1 cellular context compared by ENCODE assay signal in the genomic region with DNA sequence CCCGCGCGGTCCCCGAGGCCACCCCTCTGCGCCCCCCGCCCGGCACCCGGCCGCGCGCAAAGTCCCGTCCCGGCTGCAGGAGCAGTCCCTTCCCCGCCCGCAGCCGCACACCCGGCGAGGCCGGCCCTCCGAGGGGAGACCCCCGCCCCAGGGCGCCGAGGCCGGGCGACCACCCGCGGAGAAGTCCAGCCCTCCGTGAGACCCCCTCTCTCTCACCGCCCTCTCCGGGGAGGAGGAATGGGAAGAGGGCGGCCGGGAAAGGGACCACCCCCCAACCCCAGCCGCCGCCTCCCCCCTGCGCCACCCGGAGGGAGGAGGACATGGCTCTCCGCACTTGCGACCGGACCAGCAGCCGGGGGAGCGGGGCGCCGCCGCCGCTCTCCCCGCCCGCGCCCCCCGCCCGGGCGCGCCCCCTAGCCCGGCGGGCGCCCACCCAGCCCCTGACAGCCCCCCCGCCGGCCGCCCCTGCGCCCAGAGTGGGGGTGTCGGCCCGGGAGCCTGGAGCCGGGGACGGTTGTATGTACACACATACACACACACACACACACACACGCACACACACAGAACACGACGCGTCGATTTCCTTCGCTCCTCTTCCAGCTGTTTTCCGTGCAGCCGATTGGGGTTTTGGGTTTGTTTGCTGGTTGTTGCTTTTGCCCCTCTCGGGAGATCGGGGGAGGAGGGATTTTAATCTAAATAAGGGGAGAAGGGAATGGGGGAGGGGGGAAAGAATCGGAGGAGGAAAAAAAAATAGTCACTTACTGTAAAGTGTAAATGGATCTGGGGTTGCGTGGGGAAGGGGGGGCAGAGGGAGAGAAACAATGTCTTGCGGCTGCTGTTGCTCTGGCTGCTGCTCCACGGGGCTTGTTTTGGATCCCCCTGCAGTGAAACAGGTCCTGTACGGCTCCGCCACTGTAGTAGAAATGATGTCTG.
TF ChIP-seq lines count a peak whose summit lies in the region.

TSS of gene ATXN1 (minus strand) at position 925 of the 933 bp plus-strand sequence.

TF ChIP-seq in HepG2, 621 proteins besides CTCF, POLR2A, EP300 and RAD21 (continued from another document):
- TF ChIP-seq, protein P1, sequence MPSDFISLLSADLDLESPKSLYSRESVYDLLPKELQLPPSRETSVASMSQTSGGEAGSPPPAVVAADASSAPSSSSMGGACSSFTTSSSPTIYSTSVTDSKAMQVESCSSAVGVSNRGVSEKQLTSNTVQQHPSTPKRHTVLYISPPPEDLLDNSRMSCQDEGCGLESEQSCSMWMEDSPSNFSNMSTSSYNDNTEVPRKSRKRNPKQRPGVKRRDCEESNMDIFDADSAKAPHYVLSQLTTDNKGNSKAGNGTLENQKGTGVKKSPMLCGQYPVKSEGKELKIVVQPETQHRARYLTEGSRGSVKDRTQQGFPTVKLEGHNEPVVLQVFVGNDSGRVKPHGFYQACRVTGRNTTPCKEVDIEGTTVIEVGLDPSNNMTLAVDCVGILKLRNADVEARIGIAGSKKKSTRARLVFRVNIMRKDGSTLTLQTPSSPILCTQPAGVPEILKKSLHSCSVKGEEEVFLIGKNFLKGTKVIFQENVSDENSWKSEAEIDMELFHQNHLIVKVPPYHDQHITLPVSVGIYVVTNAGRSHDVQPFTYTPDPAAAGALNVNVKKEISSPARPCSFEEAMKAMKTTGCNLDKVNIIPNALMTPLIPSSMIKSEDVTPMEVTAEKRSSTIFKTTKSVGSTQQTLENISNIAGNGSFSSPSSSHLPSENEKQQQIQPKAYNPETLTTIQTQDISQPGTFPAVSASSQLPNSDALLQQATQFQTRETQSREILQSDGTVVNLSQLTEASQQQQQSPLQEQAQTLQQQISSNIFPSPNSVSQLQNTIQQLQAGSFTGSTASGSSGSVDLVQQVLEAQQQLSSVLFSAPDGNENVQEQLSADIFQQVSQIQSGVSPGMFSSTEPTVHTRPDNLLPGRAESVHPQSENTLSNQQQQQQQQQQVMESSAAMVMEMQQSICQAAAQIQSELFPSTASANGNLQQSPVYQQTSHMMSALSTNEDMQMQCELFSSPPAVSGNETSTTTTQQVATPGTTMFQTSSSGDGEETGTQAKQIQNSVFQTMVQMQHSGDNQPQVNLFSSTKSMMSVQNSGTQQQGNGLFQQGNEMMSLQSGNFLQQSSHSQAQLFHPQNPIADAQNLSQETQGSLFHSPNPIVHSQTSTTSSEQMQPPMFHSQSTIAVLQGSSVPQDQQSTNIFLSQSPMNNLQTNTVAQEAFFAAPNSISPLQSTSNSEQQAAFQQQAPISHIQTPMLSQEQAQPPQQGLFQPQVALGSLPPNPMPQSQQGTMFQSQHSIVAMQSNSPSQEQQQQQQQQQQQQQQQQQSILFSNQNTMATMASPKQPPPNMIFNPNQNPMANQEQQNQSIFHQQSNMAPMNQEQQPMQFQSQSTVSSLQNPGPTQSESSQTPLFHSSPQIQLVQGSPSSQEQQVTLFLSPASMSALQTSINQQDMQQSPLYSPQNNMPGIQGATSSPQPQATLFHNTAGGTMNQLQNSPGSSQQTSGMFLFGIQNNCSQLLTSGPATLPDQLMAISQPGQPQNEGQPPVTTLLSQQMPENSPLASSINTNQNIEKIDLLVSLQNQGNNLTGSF (CRISPR knock-in tag; IDR thresholded peaks at IDR 0.05) = no peak
- peak; percentile 89 for TF ChIP-seq HNRNPK (IDR thresholded peaks at IDR 0.05; ENCODE audit: low read depth, low read length, poor library complexity, severe bottlenecking)
- TF ChIP-seq REL (CRISPR knock-in tag; conservative IDR thresholded peaks at IDR 0.05) = 0 out of 2 replicates have a peak, but pooled peaks have one; percentile 17
- TF ChIP-seq ZNF547 (CRISPR knock-in tag; IDR thresholded peaks at IDR 0.05) = no peak
- no peak for TF ChIP-seq KDM1A (CRISPR knock-in tag; IDR thresholded peaks at IDR 0.05)
- TF ChIP-seq, protein P2, sequence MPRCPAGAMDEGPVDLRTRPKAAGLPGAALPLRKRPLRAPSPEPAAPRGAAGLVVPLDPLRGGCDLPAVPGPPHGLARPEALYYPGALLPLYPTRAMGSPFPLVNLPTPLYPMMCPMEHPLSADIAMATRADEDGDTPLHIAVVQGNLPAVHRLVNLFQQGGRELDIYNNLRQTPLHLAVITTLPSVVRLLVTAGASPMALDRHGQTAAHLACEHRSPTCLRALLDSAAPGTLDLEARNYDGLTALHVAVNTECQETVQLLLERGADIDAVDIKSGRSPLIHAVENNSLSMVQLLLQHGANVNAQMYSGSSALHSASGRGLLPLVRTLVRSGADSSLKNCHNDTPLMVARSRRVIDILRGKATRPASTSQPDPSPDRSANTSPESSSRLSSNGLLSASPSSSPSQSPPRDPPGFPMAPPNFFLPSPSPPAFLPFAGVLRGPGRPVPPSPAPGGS (CRISPR knock-in tag; IDR thresholded peaks at IDR 0.05) = no peak
- TF ChIP-seq ZNF503 (CRISPR knock-in tag; IDR thresholded peaks at IDR 0.05) = no peak
- TF ChIP-seq, protein P3, sequence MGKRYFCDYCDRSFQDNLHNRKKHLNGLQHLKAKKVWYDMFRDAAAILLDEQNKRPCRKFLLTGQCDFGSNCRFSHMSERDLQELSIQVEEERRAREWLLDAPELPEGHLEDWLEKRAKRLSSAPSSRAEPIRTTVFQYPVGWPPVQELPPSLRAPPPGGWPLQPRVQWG (CRISPR knock-in tag; IDR thresholded peaks at IDR 0.05; ENCODE audit: borderline replicate concordance, low read depth) = no peak
- no peak; the same call in 1 of the 2 replicates for TF ChIP-seq SOX13 (IDR thresholded peaks at IDR 0.05)
- TF ChIP-seq SOX13 (CRISPR knock-in tag; conservative IDR thresholded peaks at IDR 0.05 in 1 of 2, IDR thresholded peaks at IDR 0.05 in 1 of 2) = no peak
- TF ChIP-seq DR1 (CRISPR knock-in tag; IDR thresholded peaks at IDR 0.05) = 0 out of 2 replicates have a peak, but pooled peaks have one; percentile 6
- no peak for TF ChIP-seq ZNF800 (CRISPR knock-in tag; IDR thresholded peaks at IDR 0.05)
- no peak for TF ChIP-seq ZNF276 (CRISPR knock-in tag; IDR thresholded peaks at IDR 0.05; ENCODE audit: low read depth)
- TF ChIP-seq, protein P4, sequence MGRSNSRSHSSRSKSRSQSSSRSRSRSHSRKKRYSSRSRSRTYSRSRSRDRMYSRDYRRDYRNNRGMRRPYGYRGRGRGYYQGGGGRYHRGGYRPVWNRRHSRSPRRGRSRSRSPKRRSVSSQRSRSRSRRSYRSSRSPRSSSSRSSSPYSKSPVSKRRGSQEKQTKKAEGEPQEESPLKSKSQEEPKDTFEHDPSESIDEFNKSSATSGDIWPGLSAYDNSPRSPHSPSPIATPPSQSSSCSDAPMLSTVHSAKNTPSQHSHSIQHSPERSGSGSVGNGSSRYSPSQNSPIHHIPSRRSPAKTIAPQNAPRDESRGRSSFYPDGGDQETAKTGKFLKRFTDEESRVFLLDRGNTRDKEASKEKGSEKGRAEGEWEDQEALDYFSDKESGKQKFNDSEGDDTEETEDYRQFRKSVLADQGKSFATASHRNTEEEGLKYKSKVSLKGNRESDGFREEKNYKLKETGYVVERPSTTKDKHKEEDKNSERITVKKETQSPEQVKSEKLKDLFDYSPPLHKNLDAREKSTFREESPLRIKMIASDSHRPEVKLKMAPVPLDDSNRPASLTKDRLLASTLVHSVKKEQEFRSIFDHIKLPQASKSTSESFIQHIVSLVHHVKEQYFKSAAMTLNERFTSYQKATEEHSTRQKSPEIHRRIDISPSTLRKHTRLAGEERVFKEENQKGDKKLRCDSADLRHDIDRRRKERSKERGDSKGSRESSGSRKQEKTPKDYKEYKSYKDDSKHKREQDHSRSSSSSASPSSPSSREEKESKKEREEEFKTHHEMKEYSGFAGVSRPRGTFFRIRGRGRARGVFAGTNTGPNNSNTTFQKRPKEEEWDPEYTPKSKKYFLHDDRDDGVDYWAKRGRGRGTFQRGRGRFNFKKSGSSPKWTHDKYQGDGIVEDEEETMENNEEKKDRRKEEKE (IDR thresholded peaks at IDR 0.05) = no peak
- no peak for TF ChIP-seq TFDP2 (CRISPR knock-in tag; IDR thresholded peaks at IDR 0.05)
- no peak for TF ChIP-seq SMYD3 (CRISPR knock-in tag; IDR thresholded peaks at IDR 0.05)
- no peak for TF ChIP-seq FOSL1 (CRISPR knock-in tag; IDR thresholded peaks at IDR 0.05; ENCODE audit: borderline replicate concordance)
- TF ChIP-seq DNMT1 (CRISPR knock-in tag; IDR thresholded peaks at IDR 0.05) = no peak
- no peak for TF ChIP-seq ZNF143 (CRISPR knock-in tag; IDR thresholded peaks at IDR 0.05)
- TF ChIP-seq, protein P5, sequence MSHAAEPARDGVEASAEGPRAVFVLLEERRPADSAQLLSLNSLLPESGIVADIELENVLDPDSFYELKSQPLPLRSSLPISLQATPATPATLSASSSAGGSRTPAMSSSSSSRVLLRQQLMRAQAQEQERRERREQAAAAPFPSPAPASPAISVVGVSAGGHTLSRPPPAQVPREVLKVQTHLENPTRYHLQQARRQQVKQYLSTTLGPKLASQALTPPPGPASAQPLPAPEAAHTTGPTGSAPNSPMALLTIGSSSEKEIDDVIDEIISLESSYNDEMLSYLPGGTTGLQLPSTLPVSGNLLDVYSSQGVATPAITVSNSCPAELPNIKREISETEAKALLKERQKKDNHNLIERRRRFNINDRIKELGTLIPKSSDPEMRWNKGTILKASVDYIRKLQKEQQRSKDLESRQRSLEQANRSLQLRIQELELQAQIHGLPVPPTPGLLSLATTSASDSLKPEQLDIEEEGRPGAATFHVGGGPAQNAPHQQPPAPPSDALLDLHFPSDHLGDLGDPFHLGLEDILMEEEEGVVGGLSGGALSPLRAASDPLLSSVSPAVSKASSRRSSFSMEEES (CRISPR knock-in tag; IDR thresholded peaks at IDR 0.05) = no peak
- TF ChIP-seq MATR3 (CRISPR knock-in tag; IDR thresholded peaks at IDR 0.05) = no peak
- peak; percentile 87 for TF ChIP-seq PCBP1 (IDR thresholded peaks at IDR 0.05; ENCODE audit: borderline replicate concordance, low read depth, low read length)
- TF ChIP-seq, protein P6, sequence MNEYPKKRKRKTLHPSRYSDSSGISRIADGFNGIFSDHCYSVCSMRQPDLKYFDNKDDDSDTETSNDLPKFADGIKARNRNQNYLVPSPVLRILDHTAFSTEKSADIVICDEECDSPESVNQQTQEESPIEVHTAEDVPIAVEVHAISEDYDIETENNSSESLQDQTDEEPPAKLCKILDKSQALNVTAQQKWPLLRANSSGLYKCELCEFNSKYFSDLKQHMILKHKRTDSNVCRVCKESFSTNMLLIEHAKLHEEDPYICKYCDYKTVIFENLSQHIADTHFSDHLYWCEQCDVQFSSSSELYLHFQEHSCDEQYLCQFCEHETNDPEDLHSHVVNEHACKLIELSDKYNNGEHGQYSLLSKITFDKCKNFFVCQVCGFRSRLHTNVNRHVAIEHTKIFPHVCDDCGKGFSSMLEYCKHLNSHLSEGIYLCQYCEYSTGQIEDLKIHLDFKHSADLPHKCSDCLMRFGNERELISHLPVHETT (CRISPR knock-in tag; conservative IDR thresholded peaks at IDR 0.05) = no peak
- TF ChIP-seq ZNF30 (CRISPR knock-in tag; IDR thresholded peaks at IDR 0.05) = no peak
